Comparison of ENCODE assay signal across 19 cellular contexts in the genomic region with DNA sequence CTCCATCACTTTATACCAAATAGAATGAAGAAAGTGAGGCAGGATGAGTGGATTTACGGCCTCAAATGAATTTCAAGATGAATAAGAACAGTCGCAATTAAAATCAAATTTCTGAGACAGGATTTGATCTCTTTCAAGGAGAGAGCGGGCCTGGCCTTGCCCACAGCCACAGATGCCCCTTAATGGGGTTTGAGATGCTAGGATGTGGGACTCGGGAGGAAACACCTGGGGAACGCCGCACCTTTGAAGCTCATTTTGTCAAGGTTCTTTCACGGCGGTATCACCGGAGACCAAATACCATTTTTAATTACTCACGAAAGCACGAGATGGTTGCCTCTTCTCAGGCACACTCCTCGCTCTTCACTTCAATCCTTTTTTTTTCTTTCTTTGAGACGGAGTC.
"Had no signal": no experiment of that assay in that cellular context is flagged by ENCODE, and none has a peak within 500 bp of the region (broad histone marks: within the 10 kb centered on the region; RNA-seq: fewer than 3 reads in every experiment).

No MANE protein-coding gene starts in this region.

- H3K27ac ChIP-seq: esophagus muscularis mucosa, left ventricle myocardium inferior, right atrium auricular region, skin epidermis, testis, upper lobe of left lung had no signal

- H3K9me3 ChIP-seq: esophagus muscularis mucosa, left ventricle myocardium inferior, mucosa of descending colon, right atrium auricular region, testis, upper lobe of left lung had no signal

- H3K4me3 ChIP-seq: esophagus muscularis mucosa, left ventricle myocardium inferior, mucosa of descending colon, right atrium auricular region, skin epidermis, testis, upper lobe of left lung had no signal

- H3K36me3 Mint-ChIP-seq: brain had no signal

- H3K27ac Mint-ChIP-seq: nephron, progenitor cell of endocrine pancreas had no signal

- H3K4me1 ChIP-seq: testis had no signal

- ATAC-seq: mucosa of descending colon had no signal

- H3K27me3 ChIP-seq: right atrium auricular region, testis, upper lobe of left lung had no signal

- H3K4me3 Mint-ChIP-seq: brain, nephron had no signal

- DNase-seq: activated CD4-positive, alpha-beta T cell treated with anti-CD3 and anti-CD28 coated beads, Interleukin-2, amount 50 U/mL, for 1 hour; activated gamma-delta T cell treated with Interleukin-2 at 50 U/mL for 16 hours; activated T-cell treated with anti-CD3 and anti-CD28 coated beads, Interleukin-2, amount 50 U/mL, for 1 hour; amygdala; cortex of kidney; effector CD4-positive, alpha-beta T cell; left ventricle myocardium inferior; mucosa of descending colon; occipital lobe; stimulated activated CD4-positive, alpha-beta T cell treated with anti-CD3 and anti-CD28 coated beads, Interleukin-4, amount 100 ng/mL, for 24 hours; T-helper 9 cell; testis; upper lobe of left lung had no signal

- H3K36me3 ChIP-seq: esophagus muscularis mucosa, left ventricle myocardium inferior, right atrium auricular region, upper lobe of left lung had no signal
